ENCODE assay signal across 8 cellular contexts in the genomic region with DNA sequence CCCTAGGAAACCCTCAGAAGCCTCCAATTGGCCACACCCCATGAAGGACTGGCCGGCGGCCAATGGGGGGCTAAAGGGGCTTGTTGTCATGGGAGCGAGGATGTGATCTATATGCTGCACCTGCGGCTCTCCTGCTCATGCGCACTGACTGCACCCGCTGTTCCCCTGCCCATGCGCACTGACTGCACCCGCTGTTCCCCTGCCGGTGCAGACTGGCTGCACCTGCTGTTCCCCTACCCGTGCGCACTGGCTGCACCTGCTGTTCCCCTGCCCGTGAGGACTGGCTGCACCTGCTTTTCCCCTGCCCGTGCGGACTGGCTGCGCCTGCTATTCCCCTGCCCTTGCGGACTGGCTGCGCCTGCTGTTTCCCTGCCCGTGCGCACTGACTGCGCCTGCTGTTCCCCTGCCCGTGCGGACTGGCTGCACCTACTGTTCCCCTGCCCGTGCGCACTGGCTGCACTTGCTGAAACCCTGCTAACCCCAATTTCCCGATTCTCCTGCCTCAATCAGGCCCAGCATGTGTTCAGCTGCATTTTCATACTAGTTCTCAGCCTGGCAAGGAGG. TPM values are rescaled to one million over a fixed set of nuclear protein-coding genes. Genes with fewer than 3 reads are reported as not detected.
DNase-seq lines count a peak whose midpoint lies in the region; ATAC-seq and TF ChIP-seq lines count a peak whose summit lies in the region.

No MANE protein-coding gene starts in this region.

- H3K27me3 ChIP-seq in PC-9 (ENCODE audit: insufficient read depth, low read depth), result peaks cover 9% of the 10 kb centered on the region; the same call in 1 of the 2 replicates

- BruUV-seq in PC-9 (replicated peaks; lab: Mats Ljungman, UMichigan), result no TSS peak

- peak; percentile 76 for ATAC-seq in HG02571 (IDR thresholded peaks at IDR 0.05; ENCODE audit: unreplicated experiment)

- H3K27ac Mint-ChIP-seq in T-helper 2 cell treated with Interferon-gamma antibody and Interleukin-4, amounts not matched to agents 5 μg/mL and 100 μg/mL, for 36 hours, result no peak overlapping the region

- H3F3A ChIP-seq in PC-9 (ENCODE audit: insufficient read depth, low read depth), result no peaks in the 10 kb centered on the region

- TF ChIP-seq CTCF in GM10248 (IDR thresholded peaks at IDR 0.05; ENCODE audit: control extremely low read depth, extremely low read depth, low read depth, missing control alignments), result no peak
- no peak for TF ChIP-seq CTCF in PC-9 (conservative IDR thresholded peaks at IDR 0.05)

- H3K4me3 Mint-ChIP-seq in T-helper 2 cell treated with Interferon-gamma antibody and Interleukin-4, amounts not matched to agents 5 μg/mL and 100 μg/mL, for 36 hours, result peak overlapping the region; percentile 85

- no peaks in the 10 kb centered on the region for H3K4me1 Mint-ChIP-seq in T-helper 2 cell treated with Interferon-gamma antibody and Interleukin-4, amounts not matched to agents 5 μg/mL and 100 μg/mL, for 36 hours (ENCODE audit: low read depth)

- H3K79me2 ChIP-seq in PC-9 (ENCODE audit: low read depth), result no peaks in the 10 kb centered on the region

- no peaks in the 10 kb centered on the region for H3K36me3 ChIP-seq in mesodermal cell (ENCODE audit: control insufficient read depth, insufficient read depth, low read length)
- no peaks in the 10 kb centered on the region for H3K36me3 ChIP-seq in PC-9 (ENCODE audit: low read depth)

- DNase-seq in GM10248 (ENCODE audit: extremely low spot score) (peak; percentile 86), NCI-H1105 treated with DMSO at 0.1 percent for 48 hours (lab: John Stamatoyannopoulos, UW) (peak; percentile 100), T47D (ENCODE audit: low read depth in 1 of 2, low spot score in 1 of 2) (peak; percentile 94 to 98), PC-9 (no peak)
- peak; percentile 45 for DNase-seq in T-helper 2 cell treated with Interferon-gamma antibody and Interleukin-4, amounts not matched to agents 5 μg/mL and 100 μg/mL, for 36 hours (ENCODE audit: low spot score)
- peak; percentile 8 to 39 for DNase-seq in stimulated activated CD8-positive, alpha-beta memory T cell treated with anti-CD3 and anti-CD28 coated beads, Interleukin-7, amount 100 ng/mL, for 4 hours (ENCODE audit: low read depth in 2 of 2)

- no peaks in the 10 kb centered on the region for H3K36me3 Mint-ChIP-seq in T-helper 2 cell treated with Interferon-gamma antibody and Interleukin-4, amounts not matched to agents 5 μg/mL and 100 μg/mL, for 36 hours (ENCODE audit: low read depth)

- H2AFZ ChIP-seq in PC-9, result no peak overlapping the region

- no peaks in the 10 kb centered on the region for H3K9me2 ChIP-seq in PC-9 (ENCODE audit: insufficient read depth)

- H3K4me1 ChIP-seq in mesodermal cell (ENCODE audit: control insufficient read depth, insufficient read depth, low read length, poor library complexity, severe bottlenecking) (no peaks in the 10 kb centered on the region), PC-9 (replicated peaks; ENCODE audit: insufficient read depth) (no peaks in the 10 kb centered on the region)

- H3K27ac ChIP-seq in mesodermal cell (ENCODE audit: low read depth, low read length, severe bottlenecking) (no peak overlapping the region), PC-9 (no peak overlapping the region)

- POLR2A ChIA-PET in GM10248 (lab: Yijun Ruan, JAX), result interaction anchor here (0.5 kb wide), 1 partner anchor 279 kb away, joined by 5 read pairs; no protein-coding TSS in a partner anchor
- POLR2A ChIA-PET in PC-9 (lab: Charles Lee; ENCODE audit: unreplicated experiment), result no interaction called here

- 15 to 16% methylated on average over 22 to 24 of the region's 25 CpGs for WGBS in mesodermal cell (ENCODE audit: insufficient coverage in 2 of 2), 2 experiments

- H3K4me2 ChIP-seq in PC-9, result no peak overlapping the region

- H3K27me3 Mint-ChIP-seq in T-helper 2 cell treated with Interferon-gamma antibody and Interleukin-4, amounts not matched to agents 5 μg/mL and 100 μg/mL, for 36 hours (ENCODE audit: low read depth), result peaks cover 24% of the 10 kb centered on the region

- H3K9me3 Mint-ChIP-seq in T-helper 2 cell treated with Interferon-gamma antibody and Interleukin-4, amounts not matched to agents 5 μg/mL and 100 μg/mL, for 36 hours, result peaks cover 7% of the 10 kb centered on the region

- H4K20me1 ChIP-seq in PC-9 (ENCODE audit: insufficient read depth), result no peaks in the 10 kb centered on the region

- in situ Hi-C loops in T47D (cut with HindIII; ENCODE audit: low pct_unique_long_range_greater_than_20kb, low sequenced_read_pairs), result no loop called here

- intact Hi-C loops in PC-9 (cut with micrococcal nuclease; ENCODE audit: unreplicated experiment), result no loop called here

- H3K4me3 ChIP-seq in mesodermal cell (ENCODE audit: extremely low read depth, insufficient read depth, low read length, poor library complexity, severe bottlenecking), result peak overlapping the region; percentile 11
- no peak overlapping the region for H3K4me3 ChIP-seq in PC-9

- CTCF ChIA-PET in GM10248 (lab: Yijun Ruan, JAX) (interaction anchor here (0.9 to 2.9 kb wide), 3 partner anchors 10 to 270 kb away, joined by 3 to 14 read pairs (median 3); no protein-coding TSS in a partner anchor), PC-9 (lab: Charles Lee) (no interaction called here)

- H3K9me3 ChIP-seq in mesodermal cell (ENCODE audit: control insufficient read depth, low read length) (no peaks in the 10 kb centered on the region), PC-9 (ENCODE audit: insufficient read depth, low read depth) (no peaks in the 10 kb centered on the region)

RNA-seq across cellular contexts. Expression of gene MCCC1, which starts 16.8 kb away (rescaled TPM):
- 6.9 TPM for polyA plus RNA-seq in mesodermal cell (2013, experiment 1 of 2)
- 5.7 TPM for polyA plus RNA-seq in mesodermal cell (2013, experiment 2 of 2)
- 52.6 and 56.8 TPM in 2 replicates for total RNA-seq in PC-9 (2021)

RNA-seq across cellular contexts. Expression of gene LAMP3, which starts 46.4 kb away (rescaled TPM):
- 0.07 TPM for polyA plus RNA-seq in mesodermal cell (2013, experiment 1 of 2)
- not detected for polyA plus RNA-seq in mesodermal cell (2013, experiment 2 of 2)
- total RNA-seq in PC-9 (2021), result 2.8 and 4.1 TPM in 2 replicates

Comparison
In these comparisons a context has a peak if more than half of its experiments do, and no peak if none do; other contexts are left out.
1. DNase-seq: peak in GM10248 (single experiment), NCI-H1105 treated with DMSO at 0.1 percent for 48 hours (single experiment), T-helper 2 cell treated with Interferon-gamma antibody and Interleukin-4, amounts not matched to agents 5 μg/mL and 100 μg/mL, for 36 hours (single experiment), T47D (2 of 2) and stimulated activated CD8-positive, alpha-beta memory T cell treated with anti-CD3 and anti-CD28 coated beads, Interleukin-7, amount 100 ng/mL, for 4 hours (2 of 2); none in PC-9 (0 of 2).